In the genomic region with DNA sequence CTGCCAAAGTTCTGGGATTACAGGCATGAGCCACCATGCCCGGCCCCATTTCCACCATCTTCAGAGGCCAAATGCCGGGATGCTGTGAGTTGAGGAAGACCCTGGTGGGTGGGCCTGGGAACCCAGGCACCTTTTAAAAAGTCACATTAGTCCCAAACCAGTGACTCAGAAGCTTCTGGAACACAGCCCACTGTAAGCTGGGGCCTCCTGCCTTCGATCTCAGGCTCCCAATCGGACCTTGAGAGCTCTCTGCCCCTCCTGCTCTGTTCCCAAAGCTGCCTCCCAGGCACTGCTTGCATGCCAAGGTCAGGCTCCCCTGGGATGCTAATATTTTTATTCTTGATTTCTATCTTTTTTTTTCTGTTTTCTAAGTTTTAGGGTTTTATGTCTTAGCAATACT, we compare ENCODE assay signal across 23 cellular contexts. TPM values are rescaled to one million over a fixed set of nuclear protein-coding genes. Genes with fewer than 3 reads are reported as not detected.
A peak's percentile ranks its signal among the peaks of the same experiment; 100 is the strongest.
DNase-seq lines count a peak whose midpoint lies in the region; ATAC-seq and TF ChIP-seq lines count a peak whose summit lies in the region.
"Had no signal": no experiment of that assay in that cellular context is flagged by ENCODE, and none has a peak within 500 bp of the region (broad histone marks: within the 10 kb centered on the region; RNA-seq: fewer than 3 reads in every experiment).

No MANE protein-coding gene starts in this region.

- H3K27me3 Mint-ChIP-seq in osteocyte (ENCODE audit: unreplicated experiment), result no peaks in the 10 kb centered on the region
- H3K27me3 Mint-ChIP-seq: activated naive CD8-positive, alpha-beta T cell treated with anti-CD3 and anti-CD28 coated beads, Interleukin-2, amount 50 U/mL, for 24 hours; stimulated activated naive CD8-positive, alpha-beta T cell treated with anti-CD3 and anti-CD28 coated beads, Interleukin-15, amount 100 ng/mL, for 72 hours had no signal

- peaks cover 18% of the 10 kb centered on the region for H3K36me3 Mint-ChIP-seq in osteocyte (ENCODE audit: unreplicated experiment)

- H3K9me3 Mint-ChIP-seq in osteocyte (ENCODE audit: unreplicated experiment), result no peaks in the 10 kb centered on the region
- H3K9me3 Mint-ChIP-seq: activated naive CD8-positive, alpha-beta T cell treated with anti-CD3 and anti-CD28 coated beads, Interleukin-2, amount 50 U/mL, for 24 hours; stimulated activated naive CD8-positive, alpha-beta T cell treated with anti-CD3 and anti-CD28 coated beads, Interleukin-15, amount 100 ng/mL, for 72 hours had no signal

- H3K4me3 Mint-ChIP-seq in osteocyte (ENCODE audit: unreplicated experiment), result peak overlapping the region; percentile 35
- H3K4me3 Mint-ChIP-seq: activated naive CD8-positive, alpha-beta T cell treated with anti-CD3 and anti-CD28 coated beads, Interleukin-2, amount 50 U/mL, for 24 hours; stimulated activated naive CD8-positive, alpha-beta T cell treated with anti-CD3 and anti-CD28 coated beads, Interleukin-15, amount 100 ng/mL, for 72 hours had no signal

- peak overlapping the region; percentile 78 for H3K27ac Mint-ChIP-seq in osteocyte (ENCODE audit: unreplicated experiment)
- H3K27ac Mint-ChIP-seq: activated naive CD8-positive, alpha-beta T cell treated with anti-CD3 and anti-CD28 coated beads, Interleukin-2, amount 50 U/mL, for 24 hours; stimulated activated naive CD8-positive, alpha-beta T cell treated with anti-CD3 and anti-CD28 coated beads, Interleukin-15, amount 100 ng/mL, for 72 hours had no signal

- H3K4me1 Mint-ChIP-seq in osteocyte (ENCODE audit: unreplicated experiment), result peaks cover 67% of the 10 kb centered on the region

- WGBS in right cardiac atrium, result 77% methylated on average over 4 of the region's 4 CpGs

- H3K4me1 ChIP-seq in right cardiac atrium (ENCODE audit: control insufficient read depth, insufficient read depth, low read length), result peaks cover 4% of the 10 kb centered on the region
- peaks cover 9% of the 10 kb centered on the region; the same call in 1 of the 2 replicates for H3K4me1 ChIP-seq in SJCRH30
- H3K4me1 ChIP-seq: BE2C, thyroid gland had no signal

- TF ChIP-seq CTCF in cardiac fibroblast (IDR thresholded peaks at IDR 0.05; ENCODE audit: low read depth, low read length) (no peak), osteocyte (IDR thresholded peaks at IDR 0.05) (no peak)

- H3K9me3 ChIP-seq in right cardiac atrium (ENCODE audit: control insufficient read depth, low read length), result no peaks in the 10 kb centered on the region
- H3K9me3 ChIP-seq in SJCRH30 (replicated peaks), result no peaks in the 10 kb centered on the region
- H3K9me3 ChIP-seq: BE2C, thyroid gland had no signal

- intact Hi-C loops in right cardiac atrium (cut with DNase I) (no loop called here), Right ventricle myocardium inferior (cut with DNase I) (loop anchor here (5.0 kb wide), 2 partner anchors 43 to 63 kb away; no protein-coding TSS in a partner anchor)

- ATAC-seq in right cardiac atrium (no peak), Right ventricle myocardium inferior (no peak), GM21381 (IDR thresholded peaks at IDR 0.05; ENCODE audit: unreplicated experiment) (no peak), GM18861 (IDR thresholded peaks at IDR 0.05; ENCODE audit: unreplicated experiment) (no peak)
- ATAC-seq: activated naive CD8-positive, alpha-beta T cell treated with anti-CD3 and anti-CD28 coated beads, Interleukin-2, amount 50 U/mL, for 24 hours; stimulated activated naive CD8-positive, alpha-beta T cell treated with anti-CD3 and anti-CD28 coated beads, Interleukin-15, amount 100 ng/mL, for 72 hours had no signal

- no peak overlapping the region for H3K4me3 ChIP-seq in right cardiac atrium (ENCODE audit: low read length)
- H3K4me3 ChIP-seq in cardiac fibroblast (replicated peaks in 1 of 2; ENCODE audit: low read depth in 2 of 2, low read length in 2 of 2), result no peak overlapping the region
- H3K4me3 ChIP-seq in SJCRH30, result no peak overlapping the region
- H3K4me3 ChIP-seq: thyroid gland had no signal

- H3K27ac ChIP-seq in right cardiac atrium (ENCODE audit: low read length), result no peak overlapping the region
- H3K27ac ChIP-seq in SJCRH30, result no peak overlapping the region

- peak in 2 of 3 donors; percentile 40 to 68 for DNase-seq in right cardiac atrium
- no peak for DNase-seq in Right ventricle myocardium inferior (ENCODE audit: missing footprints)
- DNase-seq in cardiac fibroblast (ENCODE audit: low read depth in 2 of 2), result peak; percentile 60 to 65
- no peak for DNase-seq in osteocyte (ENCODE audit: extremely low spot score, unreplicated experiment)
- no peak for DNase-seq in SJCRH30
- no peak for DNase-seq in DMS153 (lab: John Stamatoyannopoulos, UW)
- DNase-seq: activated CD4-positive, alpha-beta T cell treated with anti-CD3 and anti-CD28 coated beads for 4 hours; activated naive CD8-positive, alpha-beta T cell treated with anti-CD3 and anti-CD28 coated beads, Interleukin-2, amount 50 U/mL, for 24 hours; BE2C; cerebellar nuclear complex; DMS53; HCEC 1CT; head of caudate nucleus; KBM-7; MM.1S; NCI-H1417; NCI-H2029 treated with DMSO at 0.1 percent for 48 hours; NCI-H345; NCI-H748 treated with DMSO at 0.1 percent for 48 hours; stimulated activated naive CD8-positive, alpha-beta T cell treated with anti-CD3 and anti-CD28 coated beads, Interleukin-15, amount 100 ng/mL, for 72 hours; thyroid gland had no signal

- peaks cover 41% of the 10 kb centered on the region for H3K36me3 ChIP-seq in SJCRH30
- H3K36me3 ChIP-seq: thyroid gland had no signal

- H3K27me3 ChIP-seq in right cardiac atrium (ENCODE audit: control insufficient read depth, insufficient read depth) (no peaks in the 10 kb centered on the region), SJCRH30 (no peaks in the 10 kb centered on the region)
- H3K27me3 ChIP-seq: BE2C, thyroid gland had no signal

RNA-seq across cellular contexts. Expression of a gene that starts 4.2 kb away (rescaled TPM):
- total RNA-seq in right cardiac atrium, result 10 to 100 TPM; 11.7 to 30.4 (median 17.4) TPM
- 17.1 TPM for polyA plus RNA-seq in right cardiac atrium
- total RNA-seq in Right ventricle myocardium inferior, result 26.7 TPM
- 99.9 and 118 TPM in 2 replicates for total RNA-seq in osteocyte
- total RNA-seq in SJCRH30 (2014; rRNA removed; shearing (Covaris generic)), result 73.2 and 73.9 TPM in 2 replicates

RNA-seq across cellular contexts. Expression of a gene that starts 56.0 kb away (rescaled TPM):
- total RNA-seq in right cardiac atrium, result 10 to 100 TPM in 2 of 4 donors, 1 to 10 TPM in 2; 8.7 to 10.4 (median 9.5) TPM
- 4.1 TPM for polyA plus RNA-seq in right cardiac atrium
- 9.8 TPM for total RNA-seq in Right ventricle myocardium inferior
- 7.0 and 7.3 TPM in 2 replicates for total RNA-seq in osteocyte
- total RNA-seq in SJCRH30 (2014; rRNA removed; shearing (Covaris generic)), result 9.2 and 10.5 TPM in 2 replicates

Comparison
In these comparisons a context has a peak if more than half of its experiments do, and no peak if none do; other contexts are left out.
1. DNase-seq: peak in right cardiac atrium (2 of 3) and cardiac fibroblast (2 of 2); none in Right ventricle myocardium inferior (single experiment), osteocyte (single experiment), SJCRH30 (0 of 2) and DMS153 (single experiment).